15 cellular contexts compared by ENCODE assay signal in genomic region chr15:68200016-68200861, GRCh38. TPM values are rescaled to one million over a fixed set of nuclear protein-coding genes. Genes with fewer than 3 reads are reported as not detected.
A peak's percentile ranks its signal among the peaks of the same experiment; 100 is the strongest.
DNase-seq lines count a peak whose midpoint lies in the region; ATAC-seq and TF ChIP-seq lines count a peak whose summit lies in the region.
"Had no signal": no experiment of that assay in that cellular context is flagged by ENCODE, and none has a peak within 500 bp of the region (broad histone marks: within the 10 kb centered on the region; RNA-seq: fewer than 3 reads in every experiment).

No MANE protein-coding gene starts in this region.

- peaks cover 8% of the 10 kb centered on the region for H3K36me3 Mint-ChIP-seq in type B pancreatic cell
- H3K36me3 Mint-ChIP-seq in osteocyte (ENCODE audit: unreplicated experiment), result peaks cover 6% of the 10 kb centered on the region

- H3K36me3 ChIP-seq in adrenal gland (replicated peaks in 1 of 2), result peaks cover 0 to 3% of the 10 kb centered on the region in 2 donors

- H3K4me1 Mint-ChIP-seq in type B pancreatic cell (ENCODE audit: unreplicated experiment) (peaks cover 22% of the 10 kb centered on the region), osteocyte (ENCODE audit: unreplicated experiment) (peaks cover 17% of the 10 kb centered on the region)

- no peak for TF ChIP-seq POLR2A in adrenal gland (IDR thresholded peaks at IDR 0.05)

- H3K4me3 Mint-ChIP-seq in type B pancreatic cell (no peak overlapping the region), osteocyte (ENCODE audit: unreplicated experiment) (no peak overlapping the region)
- H3K4me3 Mint-ChIP-seq: activated naive CD8-positive, alpha-beta T cell treated with anti-CD3 and anti-CD28 coated beads, Interleukin-2, amount 10 ng/mL, durations not matched to agents 7 days and 5 days had no signal

- H3K4me1 ChIP-seq in adrenal gland (replicated peaks in 1 of 2), result peaks cover 21 to 36% of the 10 kb centered on the region in 2 donors

- 18 to 35% (median 27%) methylated on average over 8 to 16 of the region's 16 CpGs for WGBS in adrenal gland, 4 donors

- H3K9me3 ChIP-seq in adrenal gland (replicated peaks in 1 of 3), result no peaks in the 10 kb centered on the region
- H3K9me3 ChIP-seq: heart right ventricle had no signal

- no peak overlapping the region for H3K4me3 ChIP-seq in adrenal gland
- H3K4me3 ChIP-seq: heart right ventricle had no signal

- no peaks in the 10 kb centered on the region for H3K9me3 Mint-ChIP-seq in type B pancreatic cell
- no peaks in the 10 kb centered on the region for H3K9me3 Mint-ChIP-seq in osteocyte (ENCODE audit: unreplicated experiment)
- H3K9me3 Mint-ChIP-seq: activated naive CD8-positive, alpha-beta T cell treated with anti-CD3 and anti-CD28 coated beads, Interleukin-2, amount 10 ng/mL, durations not matched to agents 7 days and 5 days had no signal

- TF ChIP-seq CTCF in adrenal gland (IDR thresholded peaks at IDR 0.05) (no peak), type B pancreatic cell (conservative IDR thresholded peaks at IDR 0.05) (no peak), osteocyte (IDR thresholded peaks at IDR 0.05) (no peak)

- ATAC-seq in HG02938 (IDR thresholded peaks at IDR 0.05; ENCODE audit: unreplicated experiment) (no peak), GM18519 (IDR thresholded peaks at IDR 0.05; ENCODE audit: low FRiP score, unreplicated experiment) (no peak)
- ATAC-seq: left colon had no signal

- no peaks in the 10 kb centered on the region for H3K27me3 ChIP-seq in adrenal gland
- H3K27me3 ChIP-seq in layer of hippocampus (ENCODE audit: control insufficient read depth, insufficient read depth, low read length), result no peaks in the 10 kb centered on the region
- H3K27me3 ChIP-seq: heart right ventricle had no signal

- H3K27ac ChIP-seq in adrenal gland (peak overlapping the region in 4 of 5 donors; percentile 43 to 81 (median 77)), layer of hippocampus (ENCODE audit: low read depth, low read length) (peak overlapping the region; percentile 1)
- H3K27ac ChIP-seq: epithelial cell of prostate, heart right ventricle had no signal

- H3K27ac Mint-ChIP-seq in type B pancreatic cell (peak overlapping the region; percentile 23), osteocyte (ENCODE audit: unreplicated experiment) (no peak overlapping the region)
- H3K27ac Mint-ChIP-seq: activated naive CD8-positive, alpha-beta T cell treated with anti-CD3 and anti-CD28 coated beads, Interleukin-2, amount 10 ng/mL, durations not matched to agents 7 days and 5 days had no signal

- intact Hi-C loops in adrenal gland (cut with DNase I), result no loop called here

- H3K27me3 Mint-ChIP-seq in type B pancreatic cell (no peaks in the 10 kb centered on the region), osteocyte (ENCODE audit: unreplicated experiment) (no peaks in the 10 kb centered on the region)
- H3K27me3 Mint-ChIP-seq: activated naive CD8-positive, alpha-beta T cell treated with anti-CD3 and anti-CD28 coated beads, Interleukin-2, amount 10 ng/mL, durations not matched to agents 7 days and 5 days had no signal

- DNase-seq in activated effector memory CD4-positive, alpha-beta T cell treated with anti-CD3 and anti-CD28 coated beads, Interleukin-2, amount 50 U/mL, for 16 hours, result peak; percentile 55
- DNase-seq in activated effector memory CD4-positive, alpha-beta T cell treated with Interleukin-2 at 50 U/mL for 16 hours, result no peak
- DNase-seq in adrenal gland (peak; percentile 59 to 78 (median 69)), type B pancreatic cell (ENCODE audit: extremely low spot score, unreplicated experiment) (peak; percentile 59), osteocyte (ENCODE audit: extremely low spot score, unreplicated experiment) (no peak)
- DNase-seq: activated naive CD8-positive, alpha-beta T cell treated with anti-CD3 and anti-CD28 coated beads, Interleukin-2, amount 10 ng/mL, durations not matched to agents 7 days and 5 days; cerebellar nuclear complex; heart right ventricle; left colon; stimulated activated CD4-positive, alpha-beta T cell treated with anti-CD3 and anti-CD28 coated beads, Interleukin-4, amount 100 ng/mL, for 1 hour; SW 1271 had no signal

RNA-seq across cellular contexts. Expression of gene CALML4, which starts 4.9 kb away (rescaled TPM):
- total RNA-seq in adrenal gland, result 1 to 10 TPM; 3.3 to 8.4 (median 6.7) TPM
- 10 to 100 TPM in 2 of 3 donors, 1 to 10 TPM in 1; 8.6 to 25.1 (median 18.0) TPM for polyA plus RNA-seq in adrenal gland
- total RNA-seq in type B pancreatic cell (ENCODE audit: low replicate concordance), result 8.9 and 9.4 TPM in 2 replicates
- total RNA-seq in osteocyte, result 1.8 and 2.0 TPM in 2 replicates

RNA-seq across cellular contexts. Expression of gene CLN6, which starts 29.3 kb away (rescaled TPM):
- total RNA-seq in adrenal gland (10 to 100 TPM; 15.3 to 36.6 (median 25.8) TPM), type B pancreatic cell (ENCODE audit: low replicate concordance) (29.5 and 43.0 TPM in 2 replicates), osteocyte (18.7 and 20.5 TPM in 2 replicates)
- 10 to 100 TPM; 22.8 to 33.0 (median 27.8) TPM for polyA plus RNA-seq in adrenal gland

Comparison
In these comparisons a context has a peak if more than half of its experiments do, and no peak if none do; other contexts are left out.
1. DNase-seq: peak in activated effector memory CD4-positive, alpha-beta T cell treated with anti-CD3 and anti-CD28 coated beads, Interleukin-2, amount 50 U/mL, for 16 hours (single experiment), adrenal gland (7 of 7) and type B pancreatic cell (single experiment); none in activated effector memory CD4-positive, alpha-beta T cell treated with Interleukin-2 at 50 U/mL for 16 hours (single experiment) and osteocyte (single experiment).